In the genomic region with DNA sequence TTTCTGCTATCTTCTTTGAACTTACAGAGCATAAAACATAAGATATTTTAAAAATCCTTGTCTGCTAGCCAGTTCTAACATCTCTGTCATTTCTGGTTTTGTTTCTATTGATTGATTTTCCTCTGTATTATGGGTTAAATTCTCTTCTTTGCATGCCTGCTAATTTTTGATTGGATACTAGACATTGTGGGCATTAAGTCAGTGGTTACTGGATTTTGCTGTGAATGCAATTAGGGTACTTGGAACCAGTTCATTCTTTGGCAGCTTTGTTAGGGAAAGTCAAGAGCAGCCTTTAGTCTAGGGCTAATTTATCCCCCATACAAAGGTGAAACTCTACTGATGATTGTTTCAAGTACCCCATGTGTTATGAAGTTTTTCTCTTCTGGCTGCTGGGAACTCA, we compare ENCODE assay signal across 17 cellular contexts.
"Had no signal": no experiment of that assay in that cellular context is flagged by ENCODE, and none has a peak within 500 bp of the region (broad histone marks: within the 10 kb centered on the region; RNA-seq: fewer than 3 reads in every experiment).

No MANE protein-coding gene starts in this region.

- ATAC-seq: stimulated activated effector memory CD8-positive, alpha-beta T cell treated with anti-CD3 and anti-CD28 coated beads, Interleukin-12 subunit alpha, Interleukin-12 subunit beta, amount 100 ng/mL, for 72 hours; stimulated activated memory B cell treated with anti-CD40 and anti-IgM and Interleukin-4, amounts not matched to agents 10 μg/mL and 1 μg/mL and 100 μg/mL, for 72 hours; stimulated activated naive B cell treated with anti-CD40 and anti-IgM and Interleukin-4, amounts not matched to agents 10 μg/mL and 1 μg/mL and 100 μg/mL, for 72 hours; stimulated activated naive CD8-positive, alpha-beta T cell treated with anti-CD3 and anti-CD28 coated beads, Interleukin-15, amount 100 ng/mL, for 72 hours; stimulated activated naive CD8-positive, alpha-beta T cell treated with anti-CD3 and anti-CD28 coated beads, Interleukin-15, Interleukin-2, amounts not matched to agents 100 U/mL and 50 U/mL, for 24 hours; upper lobe of right lung had no signal

- H3K27ac ChIP-seq: stomach, suprapubic skin, testis, thoracic aorta, thyroid gland, tibial artery, tibial nerve, transverse colon, upper lobe of left lung, upper lobe of right lung, uterus, vagina had no signal

- H3K4me1 ChIP-seq: stomach, suprapubic skin, testis, thyroid gland, tibial artery, tibial nerve, transverse colon, upper lobe of left lung, upper lobe of right lung, uterus, vagina had no signal

- H3K36me3 ChIP-seq: stomach, suprapubic skin, thoracic aorta, thyroid gland, tibial artery, tibial nerve, transverse colon, upper lobe of left lung, upper lobe of right lung, uterus, vagina had no signal

- H3K4me3 ChIP-seq: stomach, suprapubic skin, testis, thoracic aorta, thyroid gland, tibial artery, tibial nerve, transverse colon, upper lobe of left lung, upper lobe of right lung, uterus, vagina had no signal

- H3K9me3 ChIP-seq: testis, thoracic aorta, thyroid gland, uterus, vagina had no signal
